9 cellular contexts compared by ENCODE assay signal in genomic region chr3:47019201-47019600, GRCh38. TPM values are rescaled to one million over a fixed set of nuclear protein-coding genes. Genes with fewer than 3 reads are reported as not detected.
DNase-seq lines count a peak whose midpoint lies in the region; ATAC-seq and TF ChIP-seq lines count a peak whose summit lies in the region.
"Had no signal": no experiment of that assay in that cellular context is flagged by ENCODE, and none has a peak within 500 bp of the region (broad histone marks: within the 10 kb centered on the region; RNA-seq: fewer than 3 reads in every experiment).

No MANE protein-coding gene starts in this region.

- peaks cover 43% of the 10 kb centered on the region for H3K4me1 Mint-ChIP-seq in T-helper 2 cell treated with Interferon-gamma antibody and Interleukin-4, amounts not matched to agents 5 μg/mL and 100 μg/mL, for 36 hours (ENCODE audit: low read depth)
- peaks cover 44 to 45% of the 10 kb centered on the region in 2 donors for H3K4me1 Mint-ChIP-seq in natural killer cell

- intact Hi-C loops in natural killer cell (cut with micrococcal nuclease): no loop called here

- H3K27me3 Mint-ChIP-seq in T-helper 2 cell treated with Interferon-gamma antibody and Interleukin-4, amounts not matched to agents 5 μg/mL and 100 μg/mL, for 36 hours (ENCODE audit: low read depth): no peaks in the 10 kb centered on the region
- no peaks in the 10 kb centered on the region for H3K27me3 Mint-ChIP-seq in natural killer cell (ENCODE audit: low read depth in 2 of 2)
- H3K27me3 Mint-ChIP-seq: type B pancreatic cell had no signal

- in situ Hi-C loops in GM13976 (cut with MboI; ENCODE audit: low sequenced_read_pairs, unreplicated experiment): loop anchor here (25.0 kb wide), 1 partner anchor 343 kb away; no protein-coding TSS in a partner anchor

- no peak for TF ChIP-seq CTCF in GM13976 (IDR thresholded peaks at IDR 0.05; ENCODE audit: borderline replicate concordance, control extremely low read depth, extremely low read depth, insufficient read depth, missing control alignments)
- no peak for TF ChIP-seq CTCF in natural killer cell (IDR thresholded peaks at IDR 0.05)

- H3K4me3 Mint-ChIP-seq in T-helper 2 cell treated with Interferon-gamma antibody and Interleukin-4, amounts not matched to agents 5 μg/mL and 100 μg/mL, for 36 hours: peak overlapping the region; percentile 10
- no peak overlapping the region for H3K4me3 Mint-ChIP-seq in natural killer cell
- H3K4me3 Mint-ChIP-seq: type B pancreatic cell had no signal

- ATAC-seq in GM21723 (IDR thresholded peaks at IDR 0.05; ENCODE audit: unreplicated experiment) (peak; percentile 78), natural killer cell (no peak), HG02840 (IDR thresholded peaks at IDR 0.05; ENCODE audit: low FRiP score, unreplicated experiment) (no peak)

- peak overlapping the region; percentile 62 for H3K27ac Mint-ChIP-seq in T-helper 2 cell treated with Interferon-gamma antibody and Interleukin-4, amounts not matched to agents 5 μg/mL and 100 μg/mL, for 36 hours
- H3K27ac Mint-ChIP-seq in natural killer cell: peak overlapping the region; percentile 87 to 90
- H3K27ac Mint-ChIP-seq: type B pancreatic cell had no signal

- no peaks in the 10 kb centered on the region for H3K9me3 Mint-ChIP-seq in T-helper 2 cell treated with Interferon-gamma antibody and Interleukin-4, amounts not matched to agents 5 μg/mL and 100 μg/mL, for 36 hours
- no peaks in the 10 kb centered on the region for H3K9me3 Mint-ChIP-seq in natural killer cell
- H3K9me3 Mint-ChIP-seq: type B pancreatic cell had no signal

- DNase-seq in GM13976 (ENCODE audit: low spot score): peak; percentile 55
- DNase-seq in T-helper 2 cell treated with Interferon-gamma antibody and Interleukin-4, amounts not matched to agents 5 μg/mL and 100 μg/mL, for 36 hours (ENCODE audit: low spot score): peak; percentile 58
- no peak for DNase-seq in natural killer cell
- no peak for DNase-seq in AG20443 (ENCODE audit: low spot score)
- DNase-seq in midbrain (lab: John Stamatoyannopoulos, UW): no peak
- DNase-seq: spleen had no signal

- peaks cover 30% of the 10 kb centered on the region for H3K36me3 Mint-ChIP-seq in T-helper 2 cell treated with Interferon-gamma antibody and Interleukin-4, amounts not matched to agents 5 μg/mL and 100 μg/mL, for 36 hours (ENCODE audit: low read depth)
- no peaks in the 10 kb centered on the region for H3K36me3 Mint-ChIP-seq in natural killer cell

RNA-seq across cellular contexts. Expression of gene NBEAL2, which starts 39.7 kb away (rescaled TPM):
- total RNA-seq in natural killer cell: 100 to 1,000 TPM; 453 to 536 (median 532) TPM

RNA-seq across cellular contexts. Expression of gene CCDC12, which starts 42.7 kb away (rescaled TPM):
- total RNA-seq in natural killer cell: 100 to 1,000 TPM; 104 to 114 (median 111) TPM

Comparison
In these comparisons a context has a peak if more than half of its experiments do, and no peak if none do; other contexts are left out.
1. DNase-seq: peak in GM13976 (single experiment) and T-helper 2 cell treated with Interferon-gamma antibody and Interleukin-4, amounts not matched to agents 5 μg/mL and 100 μg/mL, for 36 hours (single experiment); none in natural killer cell (single experiment), AG20443 (single experiment) and midbrain (single experiment).